In the genomic region with DNA sequence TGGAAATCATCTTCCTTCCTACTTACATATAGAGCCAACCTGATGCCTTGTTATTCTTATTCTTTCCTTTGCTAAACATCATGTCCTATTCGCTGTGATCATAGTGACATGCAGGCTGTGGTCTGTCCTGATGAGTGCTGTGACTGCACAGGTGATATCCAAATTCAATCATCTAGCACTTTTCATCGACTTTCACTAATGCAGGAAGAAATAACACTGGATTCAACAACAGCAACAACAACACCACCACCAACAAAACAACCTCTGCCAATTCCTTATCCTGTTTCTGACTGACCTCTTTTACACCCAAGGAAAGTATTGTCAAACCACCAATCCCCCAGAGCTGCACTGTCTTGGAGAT, we compare ENCODE assay signal across 16 cellular contexts.
A peak's percentile ranks its signal among the peaks of the same experiment; 100 is the strongest.
DNase-seq lines count a peak whose midpoint lies in the region; TF ChIP-seq lines count a peak whose summit lies in the region.
"Had no signal": no experiment of that assay in that cellular context is flagged by ENCODE, and none has a peak within 500 bp of the region (broad histone marks: within the 10 kb centered on the region; RNA-seq: fewer than 3 reads in every experiment).

No MANE protein-coding gene starts in this region.

- H3K36me3 ChIP-seq in esophagus muscularis mucosa: no peaks in the 10 kb centered on the region

- WGBS in esophagus muscularis mucosa: 87% methylated on average over 2 of the region's 2 CpGs

- no peak for TF ChIP-seq CTCF in brain (conservative IDR thresholded peaks at IDR 0.05)
- no peak for TF ChIP-seq CTCF in esophagus muscularis mucosa (IDR thresholded peaks at IDR 0.05)

- no peak overlapping the region for H3K27ac ChIP-seq in esophagus muscularis mucosa (replicated peaks in 1 of 4)

- peak; percentile 67 for DNase-seq in SK-N-DZ (ENCODE audit: low spot score)
- peak; percentile 57 for DNase-seq in esophagus muscularis mucosa (ENCODE audit: extremely low spot score)
- DNase-seq in HCEC 1CT: no peak
- no peak for DNase-seq in mesenteric fat pad (ENCODE audit: low spot score)
- DNase-seq in effector CD4-positive, alpha-beta T cell: no peak
- DNase-seq: C1 segment of cervical spinal cord; CD4-positive, CD25-positive, alpha-beta regulatory T cell; CD8-positive, alpha-beta memory T cell; DMS 273 treated with DMSO at 0.1 percent for 48 hours; DMS53; DND-41; EL; H9 had no signal

- peaks cover 36% of the 10 kb centered on the region for H3K4me1 Mint-ChIP-seq in brain
- H3K4me1 Mint-ChIP-seq: B cell; CD4-positive, CD25-positive, alpha-beta regulatory T cell; CD8-positive, alpha-beta memory T cell had no signal

- peak overlapping the region in 4 of 5 experiments; percentile 36 to 89 (median 64) for H3K27ac Mint-ChIP-seq in brain
- H3K27ac Mint-ChIP-seq: B cell; CD4-positive, CD25-positive, alpha-beta regulatory T cell; CD8-positive, alpha-beta memory T cell; H9 had no signal

- H3K27me3 ChIP-seq in esophagus muscularis mucosa: no peaks in the 10 kb centered on the region

- peak overlapping the region in 2 of 5 experiments; percentile 20 to 26 for H3K4me3 Mint-ChIP-seq in brain
- H3K4me3 Mint-ChIP-seq: B cell; CD4-positive, CD25-positive, alpha-beta regulatory T cell; CD8-positive, alpha-beta memory T cell; H9 had no signal

- TF ChIP-seq EP300 in esophagus muscularis mucosa (IDR thresholded peaks at IDR 0.05): no peak

- no peaks in the 10 kb centered on the region for H3K9me3 ChIP-seq in esophagus muscularis mucosa

- H3K36me3 Mint-ChIP-seq in brain: no peaks in the 10 kb centered on the region
- H3K36me3 Mint-ChIP-seq: CD4-positive, CD25-positive, alpha-beta regulatory T cell; CD8-positive, alpha-beta memory T cell had no signal

- H3K27me3 Mint-ChIP-seq in brain: peaks cover 7% of the 10 kb centered on the region
- H3K27me3 Mint-ChIP-seq: B cell; CD4-positive, CD25-positive, alpha-beta regulatory T cell had no signal

- no peaks in the 10 kb centered on the region for H3K4me1 ChIP-seq in esophagus muscularis mucosa

- H3K9me3 Mint-ChIP-seq in brain: peaks cover 0 to 9% (median 0%) of the 10 kb centered on the region in 5 experiments

- intact Hi-C loops in esophagus muscularis mucosa (cut with DNase I): no loop called here

- no peak for TF ChIP-seq POLR2A in esophagus muscularis mucosa (IDR thresholded peaks at IDR 0.05; ENCODE audit: low read depth)

- no peak overlapping the region for H3K4me3 ChIP-seq in esophagus muscularis mucosa
- H3K4me3 ChIP-seq: GM12878 had no signal

Comparison
In these comparisons a context has a peak if more than half of its experiments do, and no peak if none do; other contexts are left out.
1. DNase-seq: peak in SK-N-DZ (single experiment) and esophagus muscularis mucosa (single experiment); none in HCEC 1CT (single experiment), mesenteric fat pad (single experiment) and effector CD4-positive, alpha-beta T cell (single experiment).